ENCODE assay signal across 10 cellular contexts in the genomic region with DNA sequence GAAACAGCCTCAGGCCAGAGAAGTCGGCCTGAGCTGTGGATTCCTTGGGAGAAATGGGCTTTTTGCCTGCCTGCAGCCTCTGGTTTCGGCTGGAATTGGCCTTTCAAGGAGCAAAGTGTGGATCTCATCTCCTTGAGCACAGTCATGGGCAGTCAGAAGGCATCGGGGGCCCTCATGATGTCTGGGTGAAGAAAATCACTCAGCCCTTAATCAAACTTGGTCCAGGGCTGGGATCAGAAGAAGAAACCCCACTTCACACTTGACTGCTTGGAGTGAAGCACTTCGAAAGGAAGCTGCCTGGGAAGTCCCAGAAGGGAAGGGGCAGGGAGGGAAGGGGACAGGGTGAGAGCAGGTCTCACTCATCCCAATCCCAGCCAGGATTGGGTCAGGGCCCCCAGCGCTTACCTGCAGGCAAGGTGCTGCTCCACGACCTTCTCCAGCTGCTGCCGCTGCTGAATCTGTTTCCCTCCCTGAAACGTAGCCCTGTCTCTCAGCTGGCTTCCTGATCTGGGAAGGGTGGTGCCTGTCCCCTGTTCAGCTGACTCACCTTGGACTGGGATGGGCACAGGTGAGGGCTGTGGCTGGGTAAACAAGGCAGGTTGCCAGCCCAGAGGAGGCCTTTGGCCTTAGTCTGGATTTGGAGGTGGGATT. TPM values are rescaled to one million over a fixed set of nuclear protein-coding genes. Genes with fewer than 3 reads are reported as not detected.
DNase-seq lines count a peak whose midpoint lies in the region; ATAC-seq, FAIRE-seq and TF ChIP-seq lines count a peak whose summit lies in the region.
"Had no signal": no experiment of that assay in that cellular context is flagged by ENCODE, and none has a peak within 500 bp of the region (broad histone marks: within the 10 kb centered on the region; RNA-seq: fewer than 3 reads in every experiment).

A gene with protein sequence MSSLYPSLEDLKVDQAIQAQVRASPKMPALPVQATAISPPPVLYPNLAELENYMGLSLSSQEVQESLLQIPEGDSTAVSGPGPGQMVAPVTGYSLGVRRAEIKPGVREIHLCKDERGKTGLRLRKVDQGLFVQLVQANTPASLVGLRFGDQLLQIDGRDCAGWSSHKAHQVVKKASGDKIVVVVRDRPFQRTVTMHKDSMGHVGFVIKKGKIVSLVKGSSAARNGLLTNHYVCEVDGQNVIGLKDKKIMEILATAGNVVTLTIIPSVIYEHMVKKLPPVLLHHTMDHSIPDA (minus strand): TSS at position 460 of the 651 bp plus-strand sequence. CDS start 8,723 bp downstream, outside the sequence.

- peak within 1 kb of the TSS; percentile 88 for H3K27ac Mint-ChIP-seq in activated CD4-positive, alpha-beta memory T cell treated with anti-CD3 and anti-CD28 coated beads for 36 hours

- H3K9me3 Mint-ChIP-seq in activated CD4-positive, alpha-beta memory T cell treated with anti-CD3 and anti-CD28 coated beads for 36 hours, result no peaks in the 10 kb centered on the region

- H3K9me3 ChIP-seq in gastroesophageal sphincter (no peaks in the 10 kb centered on the region), small intestine (ENCODE audit: control insufficient read depth, low read depth) (no peaks in the 10 kb centered on the region)

- FAIRE-seq in small intestine (lab: Jason Lieb, UNC), result no peak

- peaks cover 26% of the 10 kb centered on the region for H3K36me3 Mint-ChIP-seq in activated CD4-positive, alpha-beta memory T cell treated with anti-CD3 and anti-CD28 coated beads for 36 hours

- H3K27ac ChIP-seq in gastroesophageal sphincter, result peak within 1 kb of the TSS in 3 of 4 donors; percentile 88 to 97 (median 95)
- peak within 1 kb of the TSS; percentile 98 to 99 for H3K27ac ChIP-seq in small intestine (ENCODE audit: low read depth in 1 of 2, low read length in 1 of 2)

- DNase-seq in DMS153 (lab: John Stamatoyannopoulos, UW) (peak; percentile 49), DMS153 treated with DMSO at 0.1 percent for 48 hours (lab: John Stamatoyannopoulos, UW; ENCODE audit: unreplicated experiment) (no peak), small intestine (peak; percentile 98), cerebellar cortex (ENCODE audit: low spot score) (no peak)
- peak; percentile 7 for DNase-seq in activated CD4-positive, alpha-beta memory T cell treated with anti-CD3 and anti-CD28 coated beads for 36 hours
- no peak for DNase-seq in stimulated activated naive CD4-positive, alpha-beta T cell (lab: John Stamatoyannopoulos, UW)
- DNase-seq: central memory CD4-positive, alpha-beta T cell; NCI-H446 had no signal

- intact Hi-C loops in activated CD4-positive, alpha-beta memory T cell treated with anti-CD3 and anti-CD28 coated beads for 36 hours (cut with micrococcal nuclease), result loop anchor here (5.0 kb wide), 2 partner anchors 298 to 328 kb away; a partner anchor contains a TSS

- no peaks in the 10 kb centered on the region for H3K27me3 ChIP-seq in gastroesophageal sphincter
- no peaks in the 10 kb centered on the region for H3K27me3 ChIP-seq in small intestine (ENCODE audit: control insufficient read depth in 2 of 2, insufficient read depth in 2 of 2, low read length in 2 of 2)

- WGBS in gastroesophageal sphincter (ENCODE audit: low coverage in 1 of 2), 2 donors, result 60 to 93% methylated on average over 2 to 5 of the region's 8 CpGs
- 8 to 56% (median 44%) methylated on average over 8 of the region's 8 CpGs for WGBS in small intestine, 3 donors

- no peak for ATAC-seq in gastroesophageal sphincter
- ATAC-seq in GM18520 (IDR thresholded peaks at IDR 0.05; ENCODE audit: unreplicated experiment), result no peak

- peaks cover 0 to 26% of the 10 kb centered on the region in 2 donors for H3K36me3 ChIP-seq in gastroesophageal sphincter
- no peaks in the 10 kb centered on the region for H3K36me3 ChIP-seq in small intestine (ENCODE audit: control insufficient read depth in 2 of 2, insufficient read depth in 2 of 2, low read length in 2 of 2)

- H3K4me3 ChIP-seq in gastroesophageal sphincter, result no peak within 1 kb of the TSS
- H3K4me3 ChIP-seq in small intestine (ENCODE audit: low read depth in 1 of 2, low read length in 2 of 2), result peak within 1 kb of the TSS; percentile 6 to 66

- no peak for TF ChIP-seq EP300 in gastroesophageal sphincter (IDR thresholded peaks at IDR 0.05)

- no peak within 1 kb of the TSS for H3K4me3 Mint-ChIP-seq in activated CD4-positive, alpha-beta memory T cell treated with anti-CD3 and anti-CD28 coated beads for 36 hours

- CTCF ChIA-PET in activated CD4-positive, alpha-beta memory T cell treated with anti-CD3 and anti-CD28 coated beads for 36 hours (lab: Charles Lee), result interaction anchor here (1.3 to 1.8 kb wide), 3 partner anchors 16 to 138 kb away, joined by 3 to 6 read pairs (median 3); a partner anchor contains a TSS

- TF ChIP-seq POLR2A in gastroesophageal sphincter (IDR thresholded peaks at IDR 0.05), result no peak

- H3K27me3 Mint-ChIP-seq in activated CD4-positive, alpha-beta memory T cell treated with anti-CD3 and anti-CD28 coated beads for 36 hours, result no peaks in the 10 kb centered on the region

- peaks cover 48% of the 10 kb centered on the region for H3K4me1 Mint-ChIP-seq in activated CD4-positive, alpha-beta memory T cell treated with anti-CD3 and anti-CD28 coated beads for 36 hours (ENCODE audit: low read depth)

- no peak for TF ChIP-seq CTCF in gastroesophageal sphincter (IDR thresholded peaks at IDR 0.05)

- POLR2A ChIA-PET in activated CD4-positive, alpha-beta memory T cell treated with anti-CD3 and anti-CD28 coated beads for 36 hours (lab: Charles Lee), result interaction anchor here (1.0 kb wide), 1 partner anchor 106 kb away, joined by 3 read pairs; no protein-coding TSS in a partner anchor

- H3K4me1 ChIP-seq in gastroesophageal sphincter (peaks cover 5 to 65% (median 42%) of the 10 kb centered on the region in 3 donors), small intestine (ENCODE audit: control insufficient read depth in 2 of 2, insufficient read depth in 1 of 2, low read depth in 1 of 2, low read length in 1 of 2) (peaks cover 5 to 15% of the 10 kb centered on the region in 2 donors)

RNA-seq across cellular contexts. Expression of the gene that starts here (rescaled TPM):
- 1 to 10 TPM; 4.4 to 5.9 TPM for total RNA-seq in activated CD4-positive, alpha-beta memory T cell treated with anti-CD3 and anti-CD28 coated beads for 36 hours
- total RNA-seq in gastroesophageal sphincter, result 10 to 100 TPM in 1 of 4 donors, 1 to 10 TPM in 3; 1.6 to 17.5 (median 3.5) TPM
- polyA plus RNA-seq in small intestine, result 100 to 1,000 TPM; 102 to 724 (median 481) TPM

Comparison
In these comparisons a context has a peak if more than half of its experiments do, and no peak if none do; other contexts are left out.
1. DNase-seq: peak in DMS153 (single experiment), activated CD4-positive, alpha-beta memory T cell treated with anti-CD3 and anti-CD28 coated beads for 36 hours (single experiment) and small intestine (single experiment); none in DMS153 treated with DMSO at 0.1 percent for 48 hours (single experiment), stimulated activated naive CD4-positive, alpha-beta T cell (0 of 6) and cerebellar cortex (single experiment).
2. H3K4me3 ChIP-seq: peak in small intestine (2 of 2); none in gastroesophageal sphincter (0 of 2).